21 cellular contexts compared by ENCODE assay signal in genomic region chr21:40118527-40118926, GRCh38.
DNase-seq lines count a peak whose midpoint lies in the region; ATAC-seq and TF ChIP-seq lines count a peak whose summit lies in the region.
"Had no signal": no experiment of that assay in that cellular context is flagged by ENCODE, and none has a peak within 500 bp of the region (broad histone marks: within the 10 kb centered on the region; RNA-seq: fewer than 3 reads in every experiment).

No MANE protein-coding gene starts in this region.

- no peaks in the 10 kb centered on the region for H3K27me3 ChIP-seq in foreskin keratinocyte
- no peaks in the 10 kb centered on the region for H3K27me3 ChIP-seq in tibial artery
- H3K27me3 ChIP-seq: adrenal gland, SJCRH30, suprapubic skin had no signal

- TF ChIP-seq CTCF in foreskin keratinocyte (conservative IDR thresholded peaks at IDR 0.05) (no peak), tibial artery (IDR thresholded peaks at IDR 0.05) (no peak)

- intact Hi-C loops in tibial artery (cut with DNase I; ENCODE audit: low total_unique reads) = no loop called here

- H3K27ac ChIP-seq in foreskin keratinocyte (no peak overlapping the region), tibial artery (no peak overlapping the region)
- H3K27ac ChIP-seq: adrenal gland, SJCRH30, suprapubic skin had no signal

- DNase-seq in DMS153 treated with DMSO at 0.1 percent for 48 hours (lab: John Stamatoyannopoulos, UW; ENCODE audit: unreplicated experiment) (peak; percentile 77), EH (ENCODE audit: low read depth) (peak; percentile 2), NCI-H2107 treated with DMSO at 0.1 percent for 48 hours (lab: John Stamatoyannopoulos, UW; ENCODE audit: unreplicated experiment) (peak; percentile 83), foreskin keratinocyte (peak; percentile 64 to 82), HK-2 (ENCODE audit: unreplicated experiment) (no peak), tibial artery (no peak), NCI-H524 (lab: John Stamatoyannopoulos, UW) (no peak)
- DNase-seq: activated CD4-positive, alpha-beta T cell treated with anti-CD3 and anti-CD28 coated beads, Interleukin-2, amount 50 U/mL, for 4 hours; activated naive CD4-positive, alpha-beta T cell treated with anti-CD3 and anti-CD28 coated beads for 36 hours; adrenal gland; KBM-7; left ventricle myocardium superior; NCI-H1417 treated with DMSO at 0.1 percent for 48 hours; NCI-H446; SJCRH30; stimulated activated CD4-positive, alpha-beta T cell treated with anti-CD3 and anti-CD28 coated beads, Interleukin-12 subunit alpha, Interleukin-12 subunit beta, amount 100 ng/mL, for 4 hours; stimulated activated CD4-positive, alpha-beta T cell treated with anti-CD3 and anti-CD28 coated beads, Interleukin-4, amount 100 ng/mL, for 4 hours; stimulated activated naive B cell treated with anti-CD40 and anti-IgM and Interleukin-4, amounts not matched to agents 10 μg/mL and 1 μg/mL and 100 μg/mL, for 72 hours had no signal

- ATAC-seq in foreskin keratinocyte = peak; percentile 84
- ATAC-seq: HCT116; left ventricle myocardium superior; sciatic nerve; stimulated activated naive B cell treated with anti-CD40 and anti-IgM and Interleukin-4, amounts not matched to agents 10 μg/mL and 1 μg/mL and 100 μg/mL, for 72 hours had no signal

- no peaks in the 10 kb centered on the region for H3K9me3 ChIP-seq in tibial artery
- H3K9me3 ChIP-seq: adrenal gland, suprapubic skin had no signal

- H3K36me3 ChIP-seq in tibial artery = no peaks in the 10 kb centered on the region
- H3K36me3 ChIP-seq: adrenal gland, SJCRH30, suprapubic skin had no signal

- H3K4me1 ChIP-seq in foreskin keratinocyte (peaks cover 11% of the 10 kb centered on the region), tibial artery (peaks cover 0 to 10% (median 0%) of the 10 kb centered on the region in 4 donors)
- H3K4me1 ChIP-seq: adrenal gland, suprapubic skin had no signal

- no peak overlapping the region for H3K4me3 ChIP-seq in tibial artery
- H3K4me3 ChIP-seq: adrenal gland, SJCRH30, suprapubic skin had no signal

Comparison
In these comparisons a context has a peak if more than half of its experiments do, and no peak if none do; other contexts are left out.
1. DNase-seq: peak in DMS153 treated with DMSO at 0.1 percent for 48 hours (single experiment), EH (single experiment), NCI-H2107 treated with DMSO at 0.1 percent for 48 hours (single experiment) and foreskin keratinocyte (2 of 2); none in HK-2 (single experiment), tibial artery (0 of 2) and NCI-H524 (0 of 2).